10 cellular contexts compared by ENCODE assay signal in genomic region chr16:33339093-33340071, GRCh38. TPM values are rescaled to one million over a fixed set of nuclear protein-coding genes. Genes with fewer than 3 reads are reported as not detected.
DNase-seq lines count a peak whose midpoint lies in the region; ATAC-seq and TF ChIP-seq lines count a peak whose summit lies in the region.
"Not testable (repeated sequence)": the region's sequence is repeated elsewhere in the genome, so short reads cannot be mapped to it uniquely, and the experiment has no call there.
"Had no signal": no experiment of that assay in that cellular context is flagged by ENCODE, and none has a peak within 500 bp of the region (broad histone marks: within the 10 kb centered on the region; RNA-seq: fewer than 3 reads in every experiment).

No MANE protein-coding gene starts in this region.

- not testable (repeated sequence) for H3K27ac Mint-ChIP-seq in CD4-positive, alpha-beta memory T cell; memory B cell

- H3K9me3 Mint-ChIP-seq in CD4-positive, alpha-beta memory T cell = peaks cover 0 to 25% (median 6%) of the 10 kb centered on the region in 8 donors
- not testable (repeated sequence) for H3K9me3 Mint-ChIP-seq in memory B cell

- intact Hi-C loops in CD4-positive, alpha-beta memory T cell (cut with micrococcal nuclease); head of caudate nucleus (cut with DNase I); gastrocnemius medialis (cut with DNase I; ENCODE audit: low total_unique reads): not testable (repeated sequence)

- not testable (repeated sequence) for H3K4me3 ChIP-seq in CD4-positive, alpha-beta memory T cell (ENCODE audit: low read length in 2 of 2); gastrocnemius medialis

- not testable (repeated sequence) for H3K36me3 Mint-ChIP-seq in CD4-positive, alpha-beta memory T cell; memory B cell

- TF ChIP-seq CTCF in gastrocnemius medialis (IDR thresholded peaks at IDR 0.05 in 4 of 5, conservative IDR thresholded peaks at IDR 0.05 in 1 of 5) = not testable (repeated sequence)

- H3K4me3 Mint-ChIP-seq in CD4-positive, alpha-beta memory T cell; memory B cell: not testable (repeated sequence)

- ATAC-seq in memory B cell (ENCODE audit: low read depth); gastrocnemius medialis: not testable (repeated sequence)
- ATAC-seq in stimulated activated naive CD8-positive, alpha-beta T cell treated with anti-CD3 and anti-CD28 coated beads, Interleukin-15, Interleukin-2, amounts not matched to agents 100 U/mL and 50 U/mL, for 24 hours = peak; percentile 72

- not testable (repeated sequence) for H3K4me1 ChIP-seq in CD4-positive, alpha-beta memory T cell (ENCODE audit: insufficient read depth, low read length); gastrocnemius medialis

- in situ Hi-C loops in gastrocnemius medialis (cut with MboI; ENCODE audit: low sequenced_read_pairs in 4 of 4) = not testable (repeated sequence)

- H3K27me3 Mint-ChIP-seq in CD4-positive, alpha-beta memory T cell; memory B cell: not testable (repeated sequence)

- not testable (repeated sequence) for TF ChIP-seq POLR2A in gastrocnemius medialis (IDR thresholded peaks at IDR 0.05)

- peak in 4 of 5 donors; percentile 4 to 71 (median 14) for DNase-seq in CD4-positive, alpha-beta memory T cell
- peak; percentile 2 for DNase-seq in SK-N-DZ (ENCODE audit: low spot score)
- peak; percentile 82 for DNase-seq in activated CD8-positive, alpha-beta memory T cell treated with anti-CD3 and anti-CD28 coated beads for 24 hours
- DNase-seq in activated naive CD8-positive, alpha-beta T cell treated with anti-CD3 and anti-CD28 coated beads, Interleukin-2, amount 50 U/mL, for 16 hours (ENCODE audit: low read depth, low spot score) = peak; percentile 50
- DNase-seq in head of caudate nucleus = peak in 33 of 42 donors; percentile 12 to 82 (median 45)
- DNase-seq in memory B cell (ENCODE audit: low spot score in 2 of 2) = peak; percentile 37 to 56
- peak; percentile 39 to 53 for DNase-seq in gastrocnemius medialis
- peak; percentile 38 for DNase-seq in stimulated activated naive CD8-positive, alpha-beta T cell treated with anti-CD3 and anti-CD28 coated beads, Interleukin-15, Interleukin-2, amounts not matched to agents 100 U/mL and 50 U/mL, for 24 hours

- H3K4me1 Mint-ChIP-seq in CD4-positive, alpha-beta memory T cell; memory B cell: not testable (repeated sequence)

- CTCF ChIA-PET in CD4-positive, alpha-beta memory T cell (lab: Charles Lee; ENCODE audit: partially characterized antibody) = not testable (repeated sequence)

- H3K27me3 ChIP-seq in CD4-positive, alpha-beta memory T cell (ENCODE audit: insufficient read depth, low read length); gastrocnemius medialis: not testable (repeated sequence)

- POLR2A ChIA-PET in CD4-positive, alpha-beta memory T cell (lab: Charles Lee; ENCODE audit: partially characterized antibody) = not testable (repeated sequence)

- not testable (repeated sequence) for H3K9me3 ChIP-seq in CD4-positive, alpha-beta memory T cell (ENCODE audit: control insufficient read depth in 1 of 2, low read length in 2 of 2); gastrocnemius medialis

- not testable (repeated sequence) for H3K27ac ChIP-seq in CD4-positive, alpha-beta memory T cell (ENCODE audit: low read depth, low read length); gastrocnemius medialis

- not testable (repeated sequence) for H3K36me3 ChIP-seq in CD4-positive, alpha-beta memory T cell (ENCODE audit: insufficient read depth, low read length); gastrocnemius medialis

RNA-seq across cellular contexts. Expression of gene TP53TG3B, which starts 21.3 kb away (rescaled TPM):
- total RNA-seq in CD4-positive, alpha-beta memory T cell = not detected
- polyA plus RNA-seq in CD4-positive, alpha-beta memory T cell = not detected
- 0.26 and 0.59 TPM in 2 replicates for polyA plus RNA-seq in SK-N-DZ (2014; cell fraction: cytosol; rRNA removed)
- polyA plus RNA-seq in SK-N-DZ (2014; cell fraction: nucleus; rRNA removed) = 1.4 and 1.5 TPM in 2 replicates
- not detected for total RNA-seq in gastrocnemius medialis
- total RNA-seq: mammary epithelial cell, ovary had no signal
- polyA plus RNA-seq: mammary epithelial cell had no signal

RNA-seq across cellular contexts. Expression of gene TP53TG3E, which starts 35.3 kb away (rescaled TPM):
- not detected for total RNA-seq in CD4-positive, alpha-beta memory T cell
- polyA plus RNA-seq in CD4-positive, alpha-beta memory T cell = not detected
- polyA plus RNA-seq in SK-N-DZ (2014; cell fraction: cytosol; rRNA removed) = not detected in 2 replicates
- not detected in 2 replicates for polyA plus RNA-seq in SK-N-DZ (2014; cell fraction: nucleus; rRNA removed)
- not detected for total RNA-seq in gastrocnemius medialis
- total RNA-seq: ovary had no signal
- polyA plus RNA-seq: mammary epithelial cell, ovary had no signal

Comparison
In these comparisons a context has a peak if more than half of its experiments do, and no peak if none do; other contexts are left out.
1. DNase-seq: peak in every context shown above with its lines; median percentile 82 in activated CD8-positive, alpha-beta memory T cell treated with anti-CD3 and anti-CD28 coated beads for 24 hours; 50 in activated naive CD8-positive, alpha-beta T cell treated with anti-CD3 and anti-CD28 coated beads, Interleukin-2, amount 50 U/mL, for 16 hours; 46 in memory B cell; 46 in gastrocnemius medialis; 45 in head of caudate nucleus; 38 in stimulated activated naive CD8-positive, alpha-beta T cell treated with anti-CD3 and anti-CD28 coated beads, Interleukin-15, Interleukin-2, amounts not matched to agents 100 U/mL and 50 U/mL, for 24 hours; 14 in CD4-positive, alpha-beta memory T cell; 2 in SK-N-DZ.